In the genomic region with DNA sequence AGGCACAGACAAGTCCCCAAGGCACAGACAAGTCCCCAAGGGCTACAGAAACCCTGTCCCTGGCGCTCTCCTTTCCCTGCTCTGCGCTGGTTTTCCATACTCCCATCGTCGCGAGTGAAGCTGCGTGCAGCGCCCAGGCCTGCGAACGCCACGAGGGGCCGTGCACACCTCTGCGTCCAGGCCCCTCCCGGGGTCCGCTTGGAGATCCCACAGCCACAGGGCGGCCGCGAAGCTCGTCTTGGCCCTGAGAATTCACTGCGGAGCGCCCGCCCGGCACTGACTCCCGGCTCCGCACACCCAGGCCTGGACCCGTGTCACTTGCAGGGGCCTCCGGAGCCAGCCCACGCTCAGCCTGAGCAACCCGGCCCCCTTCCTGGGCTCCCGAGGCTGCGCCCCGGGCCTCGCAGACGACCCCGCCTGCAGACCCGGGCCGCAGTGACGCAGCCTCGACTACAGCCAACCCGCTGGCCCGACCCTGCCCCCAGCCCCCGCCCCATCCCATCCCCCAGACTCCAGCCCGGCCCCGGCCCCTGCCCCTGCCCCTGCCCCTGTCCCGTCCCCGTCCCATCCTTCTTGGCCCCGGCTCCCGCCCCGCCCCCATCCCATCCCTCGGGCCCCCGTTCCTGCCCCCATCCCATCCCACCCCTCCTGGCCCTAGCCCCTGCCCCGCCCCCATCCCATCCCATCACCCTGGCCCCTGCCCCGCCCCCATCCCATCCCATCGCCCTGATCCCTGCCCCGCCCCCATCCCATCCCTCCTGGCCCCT, we compare ENCODE assay signal across 8 cellular contexts. TPM values are rescaled to one million over a fixed set of nuclear protein-coding genes. Genes with fewer than 3 reads are reported as not detected.
DNase-seq lines count a peak whose midpoint lies in the region; ATAC-seq and TF ChIP-seq lines count a peak whose summit lies in the region.
"Had no signal": no experiment of that assay in that cellular context is flagged by ENCODE, and none has a peak within 500 bp of the region (broad histone marks: within the 10 kb centered on the region; RNA-seq: fewer than 3 reads in every experiment).

No MANE protein-coding gene starts in this region.

- H3K27me3 ChIP-seq in HL-60 (ENCODE audit: insufficient read depth, poor library complexity, severe bottlenecking) (no peaks in the 10 kb centered on the region), iPS-20b (ENCODE audit: insufficient read depth, low read length) (no peaks in the 10 kb centered on the region), spleen (replicated peaks in 1 of 7) (no peaks in the 10 kb centered on the region)

- H3K4me1 Mint-ChIP-seq in activated T-cell treated with anti-CD3 and anti-CD28 coated beads, Interleukin-2, amount 50 U/mL, for 72 hours (ENCODE audit: low read depth): peaks cover 11% of the 10 kb centered on the region

- H3K9me3 ChIP-seq in iPS-20b (ENCODE audit: insufficient read depth, low read depth, low read length): no peaks in the 10 kb centered on the region
- H3K9me3 ChIP-seq in spleen: no peaks in the 10 kb centered on the region

- no peak overlapping the region for H3K27ac Mint-ChIP-seq in activated T-cell treated with anti-CD3 and anti-CD28 coated beads, Interleukin-2, amount 50 U/mL, for 72 hours

- DNase-seq in HL-60 (ENCODE audit: low read depth in 1 of 2, low spot score in 1 of 2): no peak
- no peak for DNase-seq in activated T-cell treated with anti-CD3 and anti-CD28 coated beads, Interleukin-2, amount 50 U/mL, for 72 hours
- DNase-seq in spleen: peak; percentile 82
- DNase-seq in stimulated activated CD4-positive, alpha-beta T cell treated with anti-CD3 and anti-CD28 coated beads, Interleukin-4, amount 100 ng/mL, for 4 hours: no peak
- DNase-seq in NOMO-1 treated with dmso at 0.1 percent for 144 hours (lab: John Stamatoyannopoulos, UW; ENCODE audit: unreplicated experiment): no peak

- H3K9me3 Mint-ChIP-seq in activated T-cell treated with anti-CD3 and anti-CD28 coated beads, Interleukin-2, amount 50 U/mL, for 72 hours: no peaks in the 10 kb centered on the region

- no peak for ATAC-seq in activated T-cell treated with anti-CD3 and anti-CD28 coated beads, Interleukin-2, amount 50 U/mL, for 72 hours (replicated peaks in 1 of 2)
- ATAC-seq in HG02852 (IDR thresholded peaks at IDR 0.05; ENCODE audit: unreplicated experiment): no peak

- no peaks in the 10 kb centered on the region for H3K27me3 Mint-ChIP-seq in activated T-cell treated with anti-CD3 and anti-CD28 coated beads, Interleukin-2, amount 50 U/mL, for 72 hours (ENCODE audit: low read depth)

- intact Hi-C loops in spleen (cut with DNase I; ENCODE audit: low total_unique reads): no loop called here

- TF ChIP-seq CTCF in HL-60 (IDR thresholded peaks at IDR 0.05; ENCODE audit: insufficient read depth, low read length) (no peak), spleen (IDR thresholded peaks at IDR 0.05 in 8 of 11, conservative IDR thresholded peaks at IDR 0.05 in 3 of 11) (no peak)

- no peak for TF ChIP-seq POLR2A in spleen (IDR thresholded peaks at IDR 0.05)

- peak overlapping the region; percentile 76; the same call in 1 of the 2 replicates for H3K9ac ChIP-seq in iPS-20b (ENCODE audit: low read depth, low read length)

- H3K27ac ChIP-seq in HL-60 (replicated peaks) (no peak overlapping the region), iPS-20b (ENCODE audit: low read length) (no peak overlapping the region), spleen (peak overlapping the region in 4 of 8 donors; percentile 87 to 91 (median 90))
- H3K27ac ChIP-seq: KMS-11 had no signal

- 21 to 30% (median 22%) methylated on average over 31 to 54 of the region's 54 CpGs for WGBS in spleen, 5 donors

- peaks cover 40% of the 10 kb centered on the region for H3K36me3 ChIP-seq in iPS-20b (ENCODE audit: insufficient read depth, low read depth, low read length)
- H3K36me3 ChIP-seq in spleen: peaks cover 0 to 43% (median 38%) of the 10 kb centered on the region in 6 donors

- peak overlapping the region; percentile 66 to 68 for H3K4me3 Mint-ChIP-seq in activated T-cell treated with anti-CD3 and anti-CD28 coated beads, Interleukin-2, amount 50 U/mL, for 72 hours

- H3K4me3 ChIP-seq in HL-60 (replicated peaks; ENCODE audit: insufficient read depth, low read length): peak overlapping the region; percentile 93
- peak overlapping the region; percentile 81 for H3K4me3 ChIP-seq in iPS-20b (ENCODE audit: low read length)
- H3K4me3 ChIP-seq in spleen: peak overlapping the region in 6 of 8 donors; percentile 25 to 82 (median 77)

- H3K4me1 ChIP-seq in iPS-20b (ENCODE audit: insufficient read depth, low read length) (no peaks in the 10 kb centered on the region), spleen (peaks cover 17 to 55% (median 33%) of the 10 kb centered on the region in 6 donors)

- peaks cover 0 to 9% of the 10 kb centered on the region in 2 donors for H3K36me3 Mint-ChIP-seq in activated T-cell treated with anti-CD3 and anti-CD28 coated beads, Interleukin-2, amount 50 U/mL, for 72 hours (ENCODE audit: insufficient read depth in 2 of 2)

RNA-seq across cellular contexts. Expression of gene POFUT2, which starts 0.8 kb away (rescaled TPM):
- total RNA-seq in activated T-cell treated with anti-CD3 and anti-CD28 coated beads, Interleukin-2, amount 50 U/mL, for 72 hours: 10 to 100 TPM; 24.5 to 26.6 TPM
- 10 to 100 TPM; 24.1 to 37.0 (median 28.8) TPM for total RNA-seq in spleen
- polyA plus RNA-seq in spleen: 10 to 100 TPM; 10.5 to 23.2 (median 19.3) TPM
